8 cellular contexts compared by ENCODE assay signal in the genomic region with DNA sequence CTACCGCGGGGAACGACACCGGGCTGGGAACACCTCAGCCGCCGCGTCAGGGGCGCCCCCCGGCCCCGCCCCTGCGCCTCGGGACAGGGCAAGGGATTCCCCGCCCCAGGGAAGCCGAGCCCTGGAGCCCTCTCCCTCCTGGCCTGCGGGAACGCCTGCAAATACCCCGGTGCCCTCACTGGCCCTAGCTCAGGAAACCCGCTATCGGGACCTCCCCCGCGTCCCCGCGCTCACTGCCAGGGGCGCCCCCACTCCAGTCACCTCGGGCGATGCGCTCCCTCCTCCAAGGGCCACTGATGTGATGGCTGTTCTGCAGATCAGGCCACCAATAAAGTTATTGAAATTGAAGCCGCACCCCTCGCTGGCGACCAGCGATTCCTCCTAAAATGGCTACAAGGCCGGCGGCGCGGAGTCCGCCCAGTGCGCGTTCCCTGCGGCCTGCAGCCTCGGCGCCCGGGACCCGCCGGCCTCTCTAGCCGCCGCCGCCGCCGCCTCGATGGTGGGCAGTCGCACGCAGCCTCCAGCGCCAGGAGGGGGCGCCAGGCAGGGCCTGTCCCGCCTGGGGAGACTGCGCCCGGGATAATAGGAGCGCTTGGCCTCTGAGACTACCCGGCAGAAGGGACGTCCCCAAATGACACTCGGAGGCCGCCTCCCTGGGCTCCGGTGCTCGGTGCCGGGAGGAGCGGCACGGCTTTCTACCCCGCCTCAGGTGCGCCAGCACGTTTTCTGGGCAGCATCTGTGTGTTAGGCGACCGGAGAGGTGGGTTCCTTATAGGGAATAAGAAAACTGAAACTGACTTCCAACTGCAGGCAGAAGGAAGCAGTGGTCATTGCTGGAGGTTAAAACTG. TPM values are rescaled to one million over a fixed set of nuclear protein-coding genes. Genes with fewer than 3 reads are reported as not detected.
A peak's percentile ranks its signal among the peaks of the same experiment; 100 is the strongest.
DNase-seq lines count a peak whose midpoint lies in the region; ATAC-seq, FAIRE-seq and TF ChIP-seq lines count a peak whose summit lies in the region.

A gene with protein sequence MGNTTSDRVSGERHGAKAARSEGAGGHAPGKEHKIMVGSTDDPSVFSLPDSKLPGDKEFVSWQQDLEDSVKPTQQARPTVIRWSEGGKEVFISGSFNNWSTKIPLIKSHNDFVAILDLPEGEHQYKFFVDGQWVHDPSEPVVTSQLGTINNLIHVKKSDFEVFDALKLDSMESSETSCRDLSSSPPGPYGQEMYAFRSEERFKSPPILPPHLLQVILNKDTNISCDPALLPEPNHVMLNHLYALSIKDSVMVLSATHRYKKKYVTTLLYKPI (minus strand): TSS at position 303 of the 849 bp plus-strand sequence. CDS start 326 bp downstream, outside the sequence.

- peak within 1 kb of the TSS; percentile 92 for H3K9ac ChIP-seq in smooth muscle cell (ENCODE audit: low read depth)

- no peak for FAIRE-seq in bronchial epithelial cell (lab: Jason Lieb, UNC)

- H3F3A ChIP-seq in smooth muscle cell (ENCODE audit: low read depth), result peaks cover 13% of the 10 kb centered on the region

- DNase-seq in AG08396 (ENCODE audit: low spot score) (peak; percentile 96), NCI-H2171 treated with DMSO at 0.1 percent for 48 hours (lab: John Stamatoyannopoulos, UW) (peak; percentile 94), bronchial epithelial cell (ENCODE audit: low read depth) (peak; percentile 84), iPS-NIHi7 (ENCODE audit: extremely low spot score) (peak; percentile 95), smooth muscle cell (lab: John Stamatoyannopoulos, UW; ENCODE audit: unreplicated experiment) (peak; percentile 88)

- H3K36me3 ChIP-seq in bronchial epithelial cell (ENCODE audit: control insufficient read depth, insufficient read depth, low read length) (no peaks in the 10 kb centered on the region), smooth muscle cell (ENCODE audit: low read depth) (peaks cover 7% of the 10 kb centered on the region)

- peaks cover 44% of the 10 kb centered on the region for H3K4me1 ChIP-seq in smooth muscle cell (ENCODE audit: low read depth)

- 2% methylated on average over 67 of the region's 72 CpGs for WGBS in smooth muscle cell (ENCODE audit: low lambda C conversion rate)

- TF ChIP-seq CTCF in WI38 (IDR thresholded peaks at IDR 0.05; ENCODE audit: low read depth, low read length), result peak; percentile 69
- TF ChIP-seq CTCF in bronchial epithelial cell (IDR thresholded peaks at IDR 0.05; ENCODE audit: insufficient read depth, low read length, severe bottlenecking), result peak; percentile 86
- TF ChIP-seq CTCF in smooth muscle cell (IDR thresholded peaks at IDR 0.05; ENCODE audit: borderline replicate concordance, insufficient read depth, poor library complexity, severe bottlenecking), result peak; percentile 83

- H3K79me2 ChIP-seq in smooth muscle cell (ENCODE audit: low read depth), result peaks cover 52% of the 10 kb centered on the region

- no peaks in the 10 kb centered on the region for H4K20me1 ChIP-seq in smooth muscle cell (ENCODE audit: low read depth)

- H3K27me3 ChIP-seq in bronchial epithelial cell (ENCODE audit: control insufficient read depth, insufficient read depth, low read length), result no peaks in the 10 kb centered on the region
- H3K27me3 ChIP-seq in smooth muscle cell (ENCODE audit: low read depth), result no peaks in the 10 kb centered on the region

- peak; percentile 76 for ATAC-seq in GM18873 (IDR thresholded peaks at IDR 0.05; ENCODE audit: low FRiP score, unreplicated experiment)
- ATAC-seq in HG03135 (IDR thresholded peaks at IDR 0.05; ENCODE audit: unreplicated experiment), result peak; percentile 87

- H3K4me2 ChIP-seq in smooth muscle cell, result peak within 1 kb of the TSS; percentile 98

- no peaks in the 10 kb centered on the region for H3K9me3 ChIP-seq in smooth muscle cell (replicated peaks; ENCODE audit: low read depth)

- H3K4me3 ChIP-seq in WI38 (ENCODE audit: low read depth, low read length) (peak within 1 kb of the TSS; percentile 96), bronchial epithelial cell (ENCODE audit: low read depth, low read length) (peak within 1 kb of the TSS; percentile 91), smooth muscle cell (peak within 1 kb of the TSS; percentile 93)

- H3K27ac ChIP-seq in smooth muscle cell (ENCODE audit: low read depth), result peak within 1 kb of the TSS; percentile 100

- H2AFZ ChIP-seq in smooth muscle cell (ENCODE audit: low read depth), result peak within 1 kb of the TSS; percentile 97

RNA-seq across cellular contexts. Expression of the gene that starts here (rescaled TPM):
- total RNA-seq in bronchial epithelial cell (23.2 and 27.9 TPM in 2 replicates), smooth muscle cell (50.8 and 54.5 TPM in 2 replicates)
- polyA plus RNA-seq in smooth muscle cell, result 22.9 and 28.1 TPM in 2 replicates

Comparison
In these comparisons a context has a peak if more than half of its experiments do, and no peak if none do; other contexts are left out.
1. Peak in every context shown above with its lines: DNase-seq, ATAC-seq, H3K4me3 ChIP-seq and H3K27ac ChIP-seq.